ENCODE assay signal across 13 cellular contexts in the genomic region with DNA sequence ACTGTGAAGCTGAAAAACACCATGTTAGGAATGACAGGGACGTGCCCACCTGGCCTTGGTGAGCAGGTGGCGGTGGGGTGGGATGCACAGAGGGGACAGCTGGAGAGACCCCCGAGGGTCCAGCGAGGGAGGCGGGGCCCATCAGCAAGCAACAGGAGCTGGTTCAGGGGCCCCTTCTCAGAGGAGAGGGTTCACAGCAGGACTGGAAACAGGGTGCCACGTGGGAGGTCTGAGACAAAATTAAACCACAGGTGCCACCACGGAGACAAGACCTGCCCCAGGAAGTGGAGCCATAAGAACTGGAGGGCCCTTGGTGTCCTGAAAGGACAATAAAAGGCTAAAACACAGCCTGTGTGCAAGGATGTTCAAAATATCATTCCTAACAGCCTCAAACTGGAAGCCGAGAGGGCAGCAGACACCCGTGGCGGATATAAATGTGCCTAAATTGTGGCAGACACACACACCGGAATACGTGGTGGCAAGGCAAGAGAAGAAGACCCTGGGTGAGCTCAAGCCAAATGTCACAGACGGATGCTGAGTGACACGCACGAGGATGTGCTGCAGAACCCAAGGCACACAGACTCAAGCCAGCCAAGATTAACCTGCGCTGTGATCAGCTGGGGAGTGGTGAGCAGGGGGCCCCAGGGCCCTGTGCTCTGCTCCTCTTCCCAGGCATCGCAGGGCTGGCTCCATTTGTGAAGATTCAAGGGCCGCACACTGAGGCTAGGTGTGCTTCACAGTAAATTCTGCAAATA. TPM values are rescaled to one million over a fixed set of nuclear protein-coding genes. Genes with fewer than 3 reads are reported as not detected.
DNase-seq lines count a peak whose midpoint lies in the region; ATAC-seq and TF ChIP-seq lines count a peak whose summit lies in the region.
"Had no signal": no experiment of that assay in that cellular context is flagged by ENCODE, and none has a peak within 500 bp of the region (broad histone marks: within the 10 kb centered on the region; RNA-seq: fewer than 3 reads in every experiment).

No MANE protein-coding gene starts in this region.

- H3K4me3 ChIP-seq in endodermal cell (ENCODE audit: low read length) = no peak overlapping the region
- H3K4me3 ChIP-seq: K562 had no signal

- H3K36me3 ChIP-seq in endodermal cell (ENCODE audit: control insufficient read depth, insufficient read depth, low read length) = no peaks in the 10 kb centered on the region

- no peaks in the 10 kb centered on the region for H3K9me3 ChIP-seq in endodermal cell (ENCODE audit: control insufficient read depth, low read length)

- no peak overlapping the region for H3K27ac ChIP-seq in endodermal cell (ENCODE audit: low read depth, low read length)

- H3K27me3 ChIP-seq in endodermal cell (ENCODE audit: control insufficient read depth, insufficient read depth, low read length, poor library complexity, severe bottlenecking) = no peaks in the 10 kb centered on the region

- H3K27me3 Mint-ChIP-seq in T-cell (no peaks in the 10 kb centered on the region), endodermal cell (ENCODE audit: insufficient read depth) (no peaks in the 10 kb centered on the region)
- H3K27me3 Mint-ChIP-seq in activated T-cell treated with anti-CD3 and anti-CD28 coated beads, Interleukin-2, amount 50 U/mL, for 72 hours (ENCODE audit: low read depth) = no peaks in the 10 kb centered on the region
- H3K27me3 Mint-ChIP-seq in stimulated activated memory B cell treated with anti-CD40 and anti-IgM and Interleukin-4, amounts not matched to agents 10 μg/mL and 1 μg/mL and 100 μg/mL, for 72 hours = no peaks in the 10 kb centered on the region

- ATAC-seq in T-cell (replicated peaks in 1 of 4) (peak; percentile 39 to 64 (median 60)), GM21529 (IDR thresholded peaks at IDR 0.05; ENCODE audit: unreplicated experiment) (no peak), GM18873 (IDR thresholded peaks at IDR 0.05; ENCODE audit: low FRiP score, unreplicated experiment) (no peak)
- ATAC-seq in activated T-cell treated with anti-CD3 and anti-CD28 coated beads, Interleukin-2, amount 50 U/mL, for 72 hours (replicated peaks in 1 of 2) = peak in 1 of 2 donors; percentile 8
- ATAC-seq in stimulated activated memory B cell treated with anti-CD40 and anti-IgM and Interleukin-4, amounts not matched to agents 10 μg/mL and 1 μg/mL and 100 μg/mL, for 72 hours = no peak
- ATAC-seq: K562 had no signal

- DNase-seq in T-cell (peak in 28 of 34 experiments; percentile 27 to 65 (median 44)), endodermal cell (no peak), NCI-H446 treated with DMSO at 0.1 percent for 48 hours (lab: John Stamatoyannopoulos, UW) (no peak), GM10266 (ENCODE audit: extremely low spot score) (no peak)
- DNase-seq in activated T-cell treated with anti-CD3 and anti-CD28 coated beads, Interleukin-2, amount 50 U/mL, for 72 hours = peak; percentile 46 to 58
- DNase-seq: Calu3; effector CD8-positive, alpha-beta T cell; foreskin melanocyte; trophoblast cell had no signal

- no peaks in the 10 kb centered on the region for H3K4me1 ChIP-seq in endodermal cell (ENCODE audit: control insufficient read depth, insufficient read depth, low read length)

- no peak overlapping the region for H3K9ac ChIP-seq in endodermal cell (ENCODE audit: extremely low read depth, low read length, poor library complexity, severe bottlenecking)

- H3K9me3 Mint-ChIP-seq in T-cell (peaks cover 0 to 5% (median 4%) of the 10 kb centered on the region in 3 donors), endodermal cell (no peaks in the 10 kb centered on the region)
- no peaks in the 10 kb centered on the region for H3K9me3 Mint-ChIP-seq in activated T-cell treated with anti-CD3 and anti-CD28 coated beads, Interleukin-2, amount 50 U/mL, for 72 hours
- H3K9me3 Mint-ChIP-seq in stimulated activated memory B cell treated with anti-CD40 and anti-IgM and Interleukin-4, amounts not matched to agents 10 μg/mL and 1 μg/mL and 100 μg/mL, for 72 hours = no peaks in the 10 kb centered on the region

- H3K36me3 Mint-ChIP-seq in T-cell (peaks cover 44% of the 10 kb centered on the region), endodermal cell (ENCODE audit: low read depth) (peaks cover 23% of the 10 kb centered on the region)
- H3K36me3 Mint-ChIP-seq in activated T-cell treated with anti-CD3 and anti-CD28 coated beads, Interleukin-2, amount 50 U/mL, for 72 hours (ENCODE audit: insufficient read depth in 2 of 2) = peaks cover 25 to 27% of the 10 kb centered on the region in 2 donors
- H3K36me3 Mint-ChIP-seq in stimulated activated memory B cell treated with anti-CD40 and anti-IgM and Interleukin-4, amounts not matched to agents 10 μg/mL and 1 μg/mL and 100 μg/mL, for 72 hours = peaks cover 43% of the 10 kb centered on the region

- CTCF ChIA-PET in T-cell (lab: Charles Lee) = interaction anchor here in 1 of 2 donors (1.0 to 1.3 kb wide), 3 partner anchors 48 to 67 kb away, joined by 3 to 5 read pairs (median 3); no protein-coding TSS in a partner anchor

- POLR2A ChIA-PET in T-cell (lab: Charles Lee) = interaction anchor here in 1 of 2 donors (1.1 kb wide), 1 partner anchor 27 kb away, joined by 5 read pairs; no protein-coding TSS in a partner anchor

- H3K27ac Mint-ChIP-seq in T-cell = peak overlapping the region; percentile 95 to 99
- peak overlapping the region; percentile 66 for H3K27ac Mint-ChIP-seq in activated T-cell treated with anti-CD3 and anti-CD28 coated beads, Interleukin-2, amount 50 U/mL, for 72 hours
- H3K27ac Mint-ChIP-seq in endodermal cell = peak overlapping the region; percentile 23
- peak overlapping the region; percentile 86 for H3K27ac Mint-ChIP-seq in stimulated activated memory B cell treated with anti-CD40 and anti-IgM and Interleukin-4, amounts not matched to agents 10 μg/mL and 1 μg/mL and 100 μg/mL, for 72 hours

- TF ChIP-seq CTCF in endodermal cell (conservative IDR thresholded peaks at IDR 0.05) (no peak), GM10266 (IDR thresholded peaks at IDR 0.05; ENCODE audit: control insufficient read depth, insufficient read depth, low read depth, missing control alignments) (no peak)

- WGBS in endodermal cell (ENCODE audit: insufficient coverage in 1 of 2, insufficient read length in 1 of 2), 2 experiments = 94 to 96% methylated on average over 17 to 18 of the region's 18 CpGs

- H3K4me1 Mint-ChIP-seq in T-cell (peaks cover 92 to 94% (median 92%) of the 10 kb centered on the region in 3 donors), endodermal cell (peaks cover 1% of the 10 kb centered on the region)
- peaks cover 93% of the 10 kb centered on the region for H3K4me1 Mint-ChIP-seq in activated T-cell treated with anti-CD3 and anti-CD28 coated beads, Interleukin-2, amount 50 U/mL, for 72 hours (ENCODE audit: low read depth)
- H3K4me1 Mint-ChIP-seq in stimulated activated memory B cell treated with anti-CD40 and anti-IgM and Interleukin-4, amounts not matched to agents 10 μg/mL and 1 μg/mL and 100 μg/mL, for 72 hours = peaks cover 89% of the 10 kb centered on the region

- peak overlapping the region; percentile 81 to 96 (median 94) for H3K4me3 Mint-ChIP-seq in T-cell
- H3K4me3 Mint-ChIP-seq in activated T-cell treated with anti-CD3 and anti-CD28 coated beads, Interleukin-2, amount 50 U/mL, for 72 hours = peak overlapping the region; percentile 73 to 84
- H3K4me3 Mint-ChIP-seq in endodermal cell = no peak overlapping the region
- H3K4me3 Mint-ChIP-seq in stimulated activated memory B cell treated with anti-CD40 and anti-IgM and Interleukin-4, amounts not matched to agents 10 μg/mL and 1 μg/mL and 100 μg/mL, for 72 hours = no peak overlapping the region

RNA-seq across cellular contexts. Expression of gene SEMA4D, which starts 16.6 kb away (rescaled TPM):
- total RNA-seq in T-cell (100 to 1,000 TPM; 347 to 585 (median 434) TPM), endodermal cell (10 to 100 TPM; 42.8 to 51.0 TPM)
- 100 to 1,000 TPM; 182 to 198 TPM for total RNA-seq in activated T-cell treated with anti-CD3 and anti-CD28 coated beads, Interleukin-2, amount 50 U/mL, for 72 hours
- 19.7 TPM for polyA plus RNA-seq in endodermal cell (2013, experiment 1 of 2)
- polyA plus RNA-seq in endodermal cell (2013, experiment 2 of 2) = 18.5 TPM

Comparison
In these comparisons a context has a peak if more than half of its experiments do, and no peak if none do; other contexts are left out.
1. ATAC-seq: peak in T-cell (4 of 4); none in stimulated activated memory B cell treated with anti-CD40 and anti-IgM and Interleukin-4, amounts not matched to agents 10 μg/mL and 1 μg/mL and 100 μg/mL, for 72 hours (single experiment), GM21529 (single experiment) and GM18873 (single experiment).
2. DNase-seq: peak in T-cell (28 of 34) and activated T-cell treated with anti-CD3 and anti-CD28 coated beads, Interleukin-2, amount 50 U/mL, for 72 hours (2 of 2); none in endodermal cell (single experiment), NCI-H446 treated with DMSO at 0.1 percent for 48 hours (single experiment) and GM10266 (single experiment).
3. H3K27ac Mint-ChIP-seq: peak in every context shown above with its lines; median percentile 97 in T-cell; 86 in stimulated activated memory B cell treated with anti-CD40 and anti-IgM and Interleukin-4, amounts not matched to agents 10 μg/mL and 1 μg/mL and 100 μg/mL, for 72 hours; 66 in activated T-cell treated with anti-CD3 and anti-CD28 coated beads, Interleukin-2, amount 50 U/mL, for 72 hours; 23 in endodermal cell.
4. H3K4me3 Mint-ChIP-seq: peak in T-cell (3 of 3) and activated T-cell treated with anti-CD3 and anti-CD28 coated beads, Interleukin-2, amount 50 U/mL, for 72 hours (2 of 2); none in endodermal cell (single experiment) and stimulated activated memory B cell treated with anti-CD40 and anti-IgM and Interleukin-4, amounts not matched to agents 10 μg/mL and 1 μg/mL and 100 μg/mL, for 72 hours (single experiment).